8 cellular contexts compared by ENCODE assay signal in the genomic region with DNA sequence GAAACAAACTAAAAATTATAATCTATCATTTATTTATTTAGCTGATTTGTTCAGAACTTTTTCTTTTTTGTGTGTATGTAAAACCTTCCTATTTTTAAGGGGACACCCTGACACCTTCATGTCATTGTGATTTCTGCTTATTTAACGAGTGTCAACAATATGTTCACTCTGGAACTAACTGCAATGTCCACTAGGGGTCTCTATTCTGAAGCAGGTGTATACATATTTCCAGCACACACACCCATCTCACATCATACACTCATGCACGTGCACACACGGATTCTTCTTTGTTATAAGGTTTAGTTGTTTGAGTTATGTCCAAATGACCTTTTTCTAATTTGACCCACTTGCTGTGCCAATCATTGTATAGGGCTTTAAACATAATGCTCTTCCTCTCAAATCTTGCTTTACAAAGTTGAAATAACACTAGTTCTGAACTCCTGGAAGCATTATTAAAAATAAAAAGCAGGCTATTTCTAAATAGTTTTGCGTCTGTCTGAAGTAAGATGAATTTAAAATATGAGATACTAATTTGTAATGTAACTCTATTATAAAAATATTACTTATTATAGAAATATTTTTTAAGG. TPM values are rescaled to one million over a fixed set of nuclear protein-coding genes. Genes with fewer than 3 reads are reported as not detected.
DNase-seq lines count a peak whose midpoint lies in the region; ATAC-seq and TF ChIP-seq lines count a peak whose summit lies in the region.

No MANE protein-coding gene starts in this region.

- no peaks in the 10 kb centered on the region for H3K9me2 ChIP-seq in GM23248 (ENCODE audit: insufficient read depth)

- TF ChIP-seq EP300 in Ishikawa (IDR thresholded peaks at IDR 0.05; ENCODE audit: borderline replicate concordance), result no peak

- H3K4me1 ChIP-seq in GM23248 (ENCODE audit: insufficient read depth), result peaks cover 3% of the 10 kb centered on the region; the same call in 1 of the 2 replicates

- no peaks in the 10 kb centered on the region for H3K9me3 ChIP-seq in GM23248 (ENCODE audit: low read depth)

- peaks cover 10 to 33% of the 10 kb centered on the region in 2 donors for H3K36me3 Mint-ChIP-seq in activated naive CD4-positive, alpha-beta T cell treated with anti-CD3 and anti-CD28 coated beads, Interleukin-2, amount 50 U/mL, for 72 hours
- peaks cover 8% of the 10 kb centered on the region for H3K36me3 Mint-ChIP-seq in activated naive CD4-positive, alpha-beta T cell treated with anti-CD3 and anti-CD28 coated beads for 36 hours (ENCODE audit: low read depth)

- H3F3A ChIP-seq in GM23248 (ENCODE audit: insufficient read depth), result no peaks in the 10 kb centered on the region

- H3K27me3 ChIP-seq in GM23248 (replicated peaks; ENCODE audit: insufficient read depth), result no peaks in the 10 kb centered on the region

- no peak overlapping the region for H3K4me3 Mint-ChIP-seq in activated naive CD4-positive, alpha-beta T cell treated with anti-CD3 and anti-CD28 coated beads for 36 hours

- H2AFZ ChIP-seq in GM23248, result no peak overlapping the region

- no peaks in the 10 kb centered on the region for H3K36me3 ChIP-seq in GM23248 (ENCODE audit: low read depth)

- no peak overlapping the region for H3K9ac ChIP-seq in GM23248

- H3K4me1 Mint-ChIP-seq in activated naive CD4-positive, alpha-beta T cell treated with anti-CD3 and anti-CD28 coated beads for 36 hours (ENCODE audit: low read depth), result no peaks in the 10 kb centered on the region

- CTCF ChIA-PET in activated naive CD4-positive, alpha-beta T cell treated with anti-CD3 and anti-CD28 coated beads for 36 hours (lab: Charles Lee), result interaction anchor here (0.7 to 2.6 kb wide), 7 partner anchors 9 to 52 kb away, joined by 3 to 10 read pairs (median 5); no protein-coding TSS in a partner anchor

- TF ChIP-seq RAD21 in Ishikawa (IDR thresholded peaks at IDR 0.05; ENCODE audit: low read depth), result peak; percentile 65

- WGBS in GM23248 (ENCODE audit: low coverage in 1 of 2, low lambda C conversion rate in 2 of 2, missing lambda C conversion rate in 2 of 2), 2 experiments, result 31 to 35% methylated on average over 4 of the region's 4 CpGs

- intact Hi-C loops in activated naive CD4-positive, alpha-beta T cell treated with anti-CD3 and anti-CD28 coated beads for 36 hours (cut with micrococcal nuclease), result loop anchor here (1.0 to 2.0 kb wide), 4 partner anchors 15 to 875 kb away; partner anchors contain the start of gene E2F7

- H3K27ac Mint-ChIP-seq in activated naive CD4-positive, alpha-beta T cell treated with anti-CD3 and anti-CD28 coated beads, Interleukin-2, amount 50 U/mL, for 72 hours, result no peak overlapping the region
- H3K27ac Mint-ChIP-seq in activated naive CD4-positive, alpha-beta T cell treated with anti-CD3 and anti-CD28 coated beads for 36 hours, result no peak overlapping the region

- H3K4me3 ChIP-seq in GM23248, result no peak overlapping the region

- no peaks in the 10 kb centered on the region for H3K79me2 ChIP-seq in GM23248 (ENCODE audit: insufficient read depth)

- no peak overlapping the region for H3K27ac ChIP-seq in GM23248

- peak in 1 of 2 donors; percentile 13 for DNase-seq in activated naive CD4-positive, alpha-beta T cell treated with anti-CD3 and anti-CD28 coated beads, Interleukin-2, amount 50 U/mL, for 72 hours (ENCODE audit: low spot score in 2 of 2)
- no peak for DNase-seq in activated naive CD4-positive, alpha-beta T cell treated with anti-CD3 and anti-CD28 coated beads for 36 hours
- DNase-seq in GM23248 (peak; percentile 71), NOMO-1 (lab: John Stamatoyannopoulos, UW; ENCODE audit: unreplicated experiment in 2 of 2) (peak; percentile 32 to 64), lung microvascular endothelial cell (ENCODE audit: low read depth in 2 of 2) (peak; percentile 89 to 91), T-helper 9 cell (no peak)
- peak; percentile 36 for DNase-seq in central memory CD4-positive, alpha-beta T cell

- H4K20me1 ChIP-seq in GM23248 (ENCODE audit: insufficient read depth), result no peaks in the 10 kb centered on the region

- no peaks in the 10 kb centered on the region for H3K27me3 Mint-ChIP-seq in activated naive CD4-positive, alpha-beta T cell treated with anti-CD3 and anti-CD28 coated beads for 36 hours (ENCODE audit: low read depth)

- peak; percentile 71 to 81 for ATAC-seq in activated naive CD4-positive, alpha-beta T cell treated with anti-CD3 and anti-CD28 coated beads, Interleukin-2, amount 50 U/mL, for 72 hours

- H3K9me3 Mint-ChIP-seq in activated naive CD4-positive, alpha-beta T cell treated with anti-CD3 and anti-CD28 coated beads, Interleukin-2, amount 50 U/mL, for 72 hours, result no peaks in the 10 kb centered on the region
- H3K9me3 Mint-ChIP-seq in activated naive CD4-positive, alpha-beta T cell treated with anti-CD3 and anti-CD28 coated beads for 36 hours, result no peaks in the 10 kb centered on the region

- in situ Hi-C loops in GM23248 (cut with MboI), result no loop called here

- H3K4me2 ChIP-seq in GM23248 (ENCODE audit: unreplicated experiment), result no peak overlapping the region

TF ChIP-seq in Ishikawa, 13 proteins besides CTCF, POLR2A, EP300 and RAD21:
- TF ChIP-seq USF1 (IDR thresholded peaks at IDR 0.05) (no peak), MAX (IDR thresholded peaks at IDR 0.05) (peak; percentile 39; the same call in 1 of the 2 replicates)

RNA-seq across cellular contexts. Expression of gene E2F7, which starts 15.5 kb away (rescaled TPM):
- 10 to 100 TPM in 1 of 2 donors, 1 to 10 TPM in 1; 8.1 to 26.9 TPM for total RNA-seq in activated naive CD4-positive, alpha-beta T cell treated with anti-CD3 and anti-CD28 coated beads, Interleukin-2, amount 50 U/mL, for 72 hours
- 1 to 10 TPM; 9.6 to 9.9 TPM for total RNA-seq in activated naive CD4-positive, alpha-beta T cell treated with anti-CD3 and anti-CD28 coated beads for 36 hours
- 2.5 and 5.6 TPM in 2 replicates for total RNA-seq in GM23248 (2014; rRNA removed; shearing (Covaris generic))
- polyA plus RNA-seq in GM23248 (2016; fragmentation: Nextera tagmentation; extraction: Ambion mirVana), result 3.7 and 5.7 TPM in 2 replicates
- total RNA-seq in lung microvascular endothelial cell, result 2.8 and 7.0 TPM in 2 replicates

Comparison
In these comparisons a context has a peak if more than half of its experiments do, and no peak if none do; other contexts are left out.
1. DNase-seq: peak in GM23248 (single experiment), NOMO-1 (2 of 2), central memory CD4-positive, alpha-beta T cell (single experiment) and lung microvascular endothelial cell (2 of 2); none in activated naive CD4-positive, alpha-beta T cell treated with anti-CD3 and anti-CD28 coated beads for 36 hours (single experiment) and T-helper 9 cell (single experiment).